Comparison of ENCODE assay signal across 9 cellular contexts in genomic region chr3:156680243-156680930, GRCh38. TPM values are rescaled to one million over a fixed set of nuclear protein-coding genes. Genes with fewer than 3 reads are reported as not detected.
DNase-seq lines count a peak whose midpoint lies in the region; ATAC-seq, FAIRE-seq and TF ChIP-seq lines count a peak whose summit lies in the region.
"Had no signal": no experiment of that assay in that cellular context is flagged by ENCODE, and none has a peak within 500 bp of the region (broad histone marks: within the 10 kb centered on the region; RNA-seq: fewer than 3 reads in every experiment).

No MANE protein-coding gene starts in this region.

- ATAC-seq in HG03442 (IDR thresholded peaks at IDR 0.05; ENCODE audit: unreplicated experiment) (no peak), HG03342 (IDR thresholded peaks at IDR 0.05; ENCODE audit: unreplicated experiment) (no peak), GM21367 (IDR thresholded peaks at IDR 0.05; ENCODE audit: unreplicated experiment) (no peak)

- DNase-seq in AG10803 (ENCODE audit: low read depth) (no peak), astrocyte (ENCODE audit: low read depth) (no peak), mesothelial cell of epicardium (ENCODE audit: low spot score in 2 of 2, unreplicated experiment in 2 of 2) (no peak), NCI-H2081 treated with DMSO at 0.1 percent for 48 hours (lab: John Stamatoyannopoulos, UW) (no peak)
- DNase-seq: activated CD4-positive, alpha-beta T cell treated with anti-CD3 and anti-CD28 coated beads for 1 hour had no signal

- H3K4me1 ChIP-seq in HEK293 (ENCODE audit: control insufficient read depth, insufficient read depth, low read length), result peaks cover 15% of the 10 kb centered on the region
- H3K4me1 ChIP-seq in astrocyte (ENCODE audit: insufficient read depth, low read length), result peaks cover 46% of the 10 kb centered on the region

- peaks cover 100% of the 10 kb centered on the region for H3K79me2 ChIP-seq in astrocyte (ENCODE audit: insufficient read depth, low read length)

- H3K9me3 Mint-ChIP-seq in astrocyte (ENCODE audit: unreplicated experiment), result no peaks in the 10 kb centered on the region
- H3K9me3 Mint-ChIP-seq in mesothelial cell of epicardium, result no peaks in the 10 kb centered on the region

- H3K4me3 Mint-ChIP-seq in astrocyte (ENCODE audit: unreplicated experiment) (peak overlapping the region; percentile 77), mesothelial cell of epicardium (no peak overlapping the region)

- no peak overlapping the region for H3K27ac ChIP-seq in HEK293 (ENCODE audit: extremely low read depth, low read depth, low read length)
- H3K27ac ChIP-seq in astrocyte (ENCODE audit: low read depth, low read length), result peak overlapping the region; percentile 56

- H3K36me3 ChIP-seq in HEK293 (ENCODE audit: control insufficient read depth in 2 of 2, insufficient read depth in 1 of 2, low read length in 2 of 2), result peaks cover 0 to 27% of the 10 kb centered on the region in 2 experiments; a peak in 1 of 3 replicates
- peaks cover 30% of the 10 kb centered on the region for H3K36me3 ChIP-seq in astrocyte (ENCODE audit: insufficient read depth, low read length)

- no peaks in the 10 kb centered on the region for H3K9me3 ChIP-seq in HEK293 (ENCODE audit: control insufficient read depth, insufficient read depth, low read depth, low read length)
- no peaks in the 10 kb centered on the region for H3K9me3 ChIP-seq in astrocyte (ENCODE audit: insufficient read depth, low read depth, low read length)

- no peak for FAIRE-seq in astrocyte (lab: Jason Lieb, UNC)

- peak overlapping the region; percentile 81 for H3K4me3 ChIP-seq in AG10803 (ENCODE audit: low read length)
- H3K4me3 ChIP-seq in HEK293 (ENCODE audit: low read depth, low read length), result no peak overlapping the region
- peak overlapping the region; percentile 3 for H3K4me3 ChIP-seq in astrocyte (ENCODE audit: insufficient read depth, low read depth, low read length)

- H3K27me3 ChIP-seq in astrocyte (ENCODE audit: insufficient read depth, low read length), result no peaks in the 10 kb centered on the region

- H4K20me1 ChIP-seq in astrocyte (ENCODE audit: insufficient read depth, low read length), result peaks cover 98% of the 10 kb centered on the region

- peak overlapping the region; percentile 84 for H3K27ac Mint-ChIP-seq in astrocyte (ENCODE audit: unreplicated experiment)
- H3K27ac Mint-ChIP-seq in mesothelial cell of epicardium, result peak overlapping the region; percentile 94

- no peaks in the 10 kb centered on the region for H3K27me3 Mint-ChIP-seq in astrocyte (ENCODE audit: low read depth, unreplicated experiment)
- no peaks in the 10 kb centered on the region for H3K27me3 Mint-ChIP-seq in mesothelial cell of epicardium (ENCODE audit: low read depth)

- H3K9ac ChIP-seq in astrocyte (ENCODE audit: low read length), result peak overlapping the region; percentile 60

- POLR2A ChIA-PET in HEK293 (lab: Yijun Ruan, JAX), result no interaction called here

- no peak overlapping the region for H2AFZ ChIP-seq in astrocyte (ENCODE audit: low read depth, low read length)

- TF ChIP-seq CTCF in AG10803 (conservative IDR thresholded peaks at IDR 0.05; ENCODE audit: low read length) (no peak), HEK293 (tag by site-specific recombination; IDR thresholded peaks at IDR 0.05) (no peak), astrocyte (IDR thresholded peaks at IDR 0.05; ENCODE audit: insufficient read depth, low read depth, low read length) (no peak), mesothelial cell of epicardium (IDR thresholded peaks at IDR 0.05; ENCODE audit: unreplicated experiment) (no peak)

- H3K4me1 Mint-ChIP-seq in astrocyte (ENCODE audit: low read depth, unreplicated experiment), result peaks cover 57% of the 10 kb centered on the region
- H3K4me1 Mint-ChIP-seq in mesothelial cell of epicardium, result peaks cover 40% of the 10 kb centered on the region

- CTCF ChIA-PET in HEK293 (lab: Yijun Ruan, JAX), result interaction anchor here (0.7 kb wide), 1 partner anchor 765 kb away, joined by 3 read pairs; no protein-coding TSS in a partner anchor

- peak overlapping the region; percentile 81 for H3K4me2 ChIP-seq in astrocyte (ENCODE audit: low read length)

- H3K36me3 Mint-ChIP-seq in astrocyte (ENCODE audit: low read depth, unreplicated experiment) (peaks cover 20% of the 10 kb centered on the region), mesothelial cell of epicardium (peaks cover 17% of the 10 kb centered on the region)

TF ChIP-seq in HEK293, 187 proteins besides CTCF, POLR2A, EP300 and RAD21:
- no peak for TF ChIP-seq ZNF600 (tag by site-specific recombination; IDR thresholded peaks at IDR 0.05)
- TF ChIP-seq GFI1B (tag by site-specific recombination; IDR thresholded peaks at IDR 0.05), result peak; percentile 69
- TF ChIP-seq ZNF174 (tag by site-specific recombination; IDR thresholded peaks at IDR 0.05), result no peak
- TF ChIP-seq ZNF639 (tag by site-specific recombination; IDR thresholded peaks at IDR 0.05), result no peak
- no peak for TF ChIP-seq ZNF350 (tag by site-specific recombination; IDR thresholded peaks at IDR 0.05)
- 0 out of 2 replicates have a peak, but pooled peaks have one; percentile 14 for TF ChIP-seq IKZF3 (tag by site-specific recombination; IDR thresholded peaks at IDR 0.05)
- TF ChIP-seq ZNF398 (tag by site-specific recombination; IDR thresholded peaks at IDR 0.05), result no peak
- no peak for TF ChIP-seq ZNF560 (tag by site-specific recombination; IDR thresholded peaks at IDR 0.05; ENCODE audit: borderline replicate concordance)
- no peak for TF ChIP-seq ZNF548 (tag by site-specific recombination; IDR thresholded peaks at IDR 0.05)
- TF ChIP-seq ZNF776 (tag by site-specific recombination; IDR thresholded peaks at IDR 0.05; ENCODE audit: borderline replicate concordance), result no peak
- TF ChIP-seq ZNF23 (tag by site-specific recombination; IDR thresholded peaks at IDR 0.05; ENCODE audit: borderline replicate concordance), result no peak
- TF ChIP-seq ZNF555 (tag by site-specific recombination; conservative IDR thresholded peaks at IDR 0.05), result no peak
- no peak for TF ChIP-seq KLF9 (tag by site-specific recombination; IDR thresholded peaks at IDR 0.05; ENCODE audit: low read depth)
- peak; percentile 84 for TF ChIP-seq PRDM6 (tag by site-specific recombination; IDR thresholded peaks at IDR 0.05)

RNA-seq across cellular contexts. Expression of gene TIPARP, which starts 6.0 kb away (rescaled TPM):
- total RNA-seq in astrocyte, result 55.5 and 74.2 TPM in 2 replicates
- total RNA-seq in mesothelial cell of epicardium, result 25.6 to 28.5 TPM (median 27.2 TPM) in 3 replicates
